In the genomic region with DNA sequence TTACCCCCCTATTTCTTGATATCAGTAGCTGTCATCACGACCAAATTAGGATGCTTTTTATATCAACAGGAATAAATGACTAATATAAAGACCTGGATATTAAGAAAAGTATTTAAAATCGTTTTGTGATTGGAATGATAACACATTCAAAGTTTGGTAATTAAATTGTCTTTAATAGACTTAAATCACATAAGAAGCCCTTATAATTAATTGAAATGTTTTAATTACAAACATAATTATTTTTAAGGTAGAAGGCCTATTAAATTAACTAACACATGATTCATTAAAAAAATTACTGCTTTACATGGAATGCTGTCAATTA, we compare ENCODE assay signal across 11 cellular contexts.
"Had no signal": no experiment of that assay in that cellular context is flagged by ENCODE, and none has a peak within 500 bp of the region (broad histone marks: within the 10 kb centered on the region; RNA-seq: fewer than 3 reads in every experiment).

No MANE protein-coding gene starts in this region.

- H3K9me3 Mint-ChIP-seq: activated naive CD8-positive, alpha-beta T cell treated with anti-CD3 and anti-CD28 coated beads for 36 hours; activated T-cell treated with anti-CD3 and anti-CD28 coated beads, Interleukin-2, amount 50 U/mL, for 72 hours; stimulated activated naive CD8-positive, alpha-beta T cell treated with anti-CD3 and anti-CD28 coated beads, Interleukin-15, amount 100 ng/mL, for 72 hours had no signal

- H3K9me3 ChIP-seq: gastrocnemius medialis, heart right ventricle, upper lobe of left lung had no signal

- H3K4me1 ChIP-seq: gastrocnemius medialis, heart right ventricle, upper lobe of left lung had no signal

- H3K27ac ChIP-seq: gastrocnemius medialis, heart right ventricle, upper lobe of left lung had no signal

- H3K36me3 Mint-ChIP-seq: activated naive CD8-positive, alpha-beta T cell treated with anti-CD3 and anti-CD28 coated beads for 36 hours; brain had no signal

- H3K4me3 Mint-ChIP-seq: activated CD4-positive, alpha-beta memory T cell treated with anti-CD3 and anti-CD28 coated beads, Interleukin-2, amount 10 ng/mL, durations not matched to agents 7 days and 5 days; activated CD4-positive, alpha-beta T cell treated with anti-CD3 and anti-CD28 coated beads for 36 hours; activated naive CD8-positive, alpha-beta T cell treated with anti-CD3 and anti-CD28 coated beads for 36 hours; activated T-cell treated with anti-CD3 and anti-CD28 coated beads, Interleukin-2, amount 50 U/mL, for 72 hours; brain; stimulated activated naive CD8-positive, alpha-beta T cell treated with anti-CD3 and anti-CD28 coated beads, Interleukin-15, amount 100 ng/mL, for 72 hours had no signal

- H3K36me3 ChIP-seq: gastrocnemius medialis, heart right ventricle, upper lobe of left lung had no signal

- H3K27me3 Mint-ChIP-seq: activated CD4-positive, alpha-beta T cell treated with anti-CD3 and anti-CD28 coated beads for 36 hours; activated naive CD8-positive, alpha-beta T cell treated with anti-CD3 and anti-CD28 coated beads for 36 hours; brain; stimulated activated naive CD8-positive, alpha-beta T cell treated with anti-CD3 and anti-CD28 coated beads, Interleukin-15, amount 100 ng/mL, for 72 hours had no signal

- DNase-seq: cortex of kidney had no signal

- H3K27ac Mint-ChIP-seq: activated CD4-positive, alpha-beta memory T cell treated with anti-CD3 and anti-CD28 coated beads, Interleukin-2, amount 10 ng/mL, durations not matched to agents 7 days and 5 days; activated CD4-positive, alpha-beta T cell treated with anti-CD3 and anti-CD28 coated beads for 36 hours; activated T-cell treated with anti-CD3 and anti-CD28 coated beads, Interleukin-2, amount 50 U/mL, for 72 hours had no signal

- H3K27me3 ChIP-seq: gastrocnemius medialis, upper lobe of left lung had no signal

- H3K4me3 ChIP-seq: gastrocnemius medialis, heart right ventricle, lung, upper lobe of left lung had no signal
